In genomic region chr2:240374085-240374907, GRCh38 we compare ENCODE assay signal across 11 cellular contexts.
DNase-seq lines count a peak whose midpoint lies in the region; ATAC-seq, FAIRE-seq and TF ChIP-seq lines count a peak whose summit lies in the region.
"Had no signal": no experiment of that assay in that cellular context is flagged by ENCODE, and none has a peak within 500 bp of the region (broad histone marks: within the 10 kb centered on the region; RNA-seq: fewer than 3 reads in every experiment).

No MANE protein-coding gene starts in this region.

- FAIRE-seq in H54 (lab: Jason Lieb, UNC): peak; percentile 20

- H3K36me3 ChIP-seq in spleen: no peaks in the 10 kb centered on the region

- peak; percentile 96 for DNase-seq in H54 (ENCODE audit: insufficient read length, low spot score)
- DNase-seq in astrocyte of the hippocampus (ENCODE audit: low read depth, low spot score): peak; percentile 96
- DNase-seq in iPS-NIHi7 (ENCODE audit: extremely low spot score): peak; percentile 63
- DNase-seq in spleen: no peak
- DNase-seq: activated B cell treated with CpG ODN at 0.5 μM for 24 hours, dorsolateral prefrontal cortex, NCI-H187 had no signal

- peaks cover 0 to 12% (median 0%) of the 10 kb centered on the region in 7 donors for H3K27me3 ChIP-seq in spleen (replicated peaks in 1 of 7)
- H3K27me3 ChIP-seq: dorsolateral prefrontal cortex had no signal

- intact Hi-C loops in spleen (cut with DNase I; ENCODE audit: low total_unique reads): no loop called here

- H3K4me3 ChIP-seq in spleen: no peak overlapping the region
- H3K4me3 ChIP-seq: dorsolateral prefrontal cortex had no signal

- H3K27ac ChIP-seq in spleen: peak overlapping the region in 7 of 8 donors; percentile 39 to 80 (median 70)
- H3K27ac ChIP-seq: dorsolateral prefrontal cortex had no signal

- H3K9me3 ChIP-seq in spleen: no peaks in the 10 kb centered on the region

- peaks cover 0 to 42% (median 8%) of the 10 kb centered on the region in 6 donors for H3K4me1 ChIP-seq in spleen

- WGBS in spleen, 5 donors: 31 to 68% (median 58%) methylated on average over 10 to 22 of the region's 22 CpGs

- no peak for ATAC-seq in GM18873 (IDR thresholded peaks at IDR 0.05; ENCODE audit: low FRiP score, unreplicated experiment)
- ATAC-seq in HG03565 (IDR thresholded peaks at IDR 0.05; ENCODE audit: unreplicated experiment): no peak
- ATAC-seq in HG02588 (IDR thresholded peaks at IDR 0.05; ENCODE audit: unreplicated experiment): no peak
- ATAC-seq in GM19455 (IDR thresholded peaks at IDR 0.05; ENCODE audit: unreplicated experiment): no peak

- TF ChIP-seq POLR2A in H54 (IDR thresholded peaks at IDR 0.05; ENCODE audit: low read depth, low read length): peak; percentile 48
- TF ChIP-seq POLR2A in spleen (IDR thresholded peaks at IDR 0.05): no peak

- TF ChIP-seq CTCF in spleen (IDR thresholded peaks at IDR 0.05 in 8 of 11, conservative IDR thresholded peaks at IDR 0.05 in 3 of 11): no peak
